19 cellular contexts compared by ENCODE assay signal in genomic region chrX:6187256-6187655, GRCh38. TPM values are rescaled to one million over a fixed set of nuclear protein-coding genes. Genes with fewer than 3 reads are reported as not detected.
A peak's percentile ranks its signal among the peaks of the same experiment; 100 is the strongest.
DNase-seq lines count a peak whose midpoint lies in the region; ATAC-seq and TF ChIP-seq lines count a peak whose summit lies in the region.
"Had no signal": no experiment of that assay in that cellular context is flagged by ENCODE, and none has a peak within 500 bp of the region (broad histone marks: within the 10 kb centered on the region; RNA-seq: fewer than 3 reads in every experiment).

No MANE protein-coding gene starts in this region.

- TF ChIP-seq CTCF in breast epithelium (IDR thresholded peaks at IDR 0.05) = no peak

- H3K27me3 ChIP-seq in breast epithelium (no peaks in the 10 kb centered on the region), Karpas-422 (ENCODE audit: low read length) (no peaks in the 10 kb centered on the region), neuronal stem cell (ENCODE audit: control insufficient read depth in 3 of 3, insufficient read depth in 3 of 3, low read depth in 1 of 3, low read length in 3 of 3) (no peaks in the 10 kb centered on the region)

- no peaks in the 10 kb centered on the region for H3K27me3 Mint-ChIP-seq in activated naive CD8-positive, alpha-beta T cell treated with anti-CD3 and anti-CD28 coated beads for 36 hours
- H3K27me3 Mint-ChIP-seq: CD4-positive, alpha-beta memory T cell had no signal

- no CpG with 5 or more reads among the region's 28 CpGs for WGBS in neuronal stem cell (ENCODE audit: extremely low coverage in 2 of 2, insufficient read length in 2 of 2, insufficient replicate concordance in 1 of 2), 2 donors

- H3K4me2 ChIP-seq in Karpas-422 (ENCODE audit: low read depth, low read length, poor library complexity, severe bottlenecking) (peak overlapping the region; percentile 58), neuronal stem cell (ENCODE audit: insufficient read depth, low read length, poor library complexity, severe bottlenecking) (no peak overlapping the region)
- H3K4me2 ChIP-seq: A549 had no signal

- no peak overlapping the region for H2BK120ac ChIP-seq in neuronal stem cell (ENCODE audit: low read depth, low read length)

- H3K4me3 Mint-ChIP-seq in activated naive CD8-positive, alpha-beta T cell treated with anti-CD3 and anti-CD28 coated beads for 36 hours = no peak overlapping the region
- H3K4me3 Mint-ChIP-seq: CD14-positive monocyte; CD4-positive, alpha-beta memory T cell had no signal

- peaks cover 100% of the 10 kb centered on the region for H3K79me2 ChIP-seq in Karpas-422 (ENCODE audit: low read length)

- no peak for ATAC-seq in GM19397 (IDR thresholded peaks at IDR 0.05; ENCODE audit: unreplicated experiment)
- ATAC-seq: A549, GM12878 had no signal

- H2AFZ ChIP-seq in Karpas-422 (ENCODE audit: low read length) (no peak overlapping the region), neuronal stem cell (ENCODE audit: low read length) (no peak overlapping the region)

- H3K9me3 ChIP-seq in breast epithelium = no peaks in the 10 kb centered on the region
- H3K9me3 ChIP-seq in Karpas-422 (ENCODE audit: low read length) = no peaks in the 10 kb centered on the region
- H3K9me3 ChIP-seq in neuronal stem cell (replicated peaks in 1 of 2; ENCODE audit: control insufficient read depth in 2 of 2, insufficient read depth in 1 of 2, low read depth in 1 of 2, low read length in 2 of 2) = peaks cover 0 to 1% of the 10 kb centered on the region in 2 donors
- H3K9me3 ChIP-seq: A549, HAP-1 had no signal

- no peak overlapping the region for H3K23ac ChIP-seq in neuronal stem cell (ENCODE audit: low read depth, low read length, poor library complexity)

- H4K20me1 ChIP-seq in Karpas-422 (ENCODE audit: insufficient read depth, low read depth, low read length) = peaks cover 70% of the 10 kb centered on the region

- no peak overlapping the region for H3K4me3 ChIP-seq in breast epithelium
- no peak overlapping the region for H3K4me3 ChIP-seq in Karpas-422 (ENCODE audit: low read length)
- H3K4me3 ChIP-seq in neuronal stem cell (ENCODE audit: low read length in 2 of 2) = no peak overlapping the region
- H3K4me3 ChIP-seq: A549, GM12878, HAP-1 had no signal

- TF ChIP-seq POLR2A in breast epithelium (IDR thresholded peaks at IDR 0.05) = no peak

- no peak overlapping the region for H2BK5ac ChIP-seq in neuronal stem cell (ENCODE audit: low read length)

- H3K4me1 ChIP-seq in breast epithelium (no peaks in the 10 kb centered on the region), Karpas-422 (ENCODE audit: low read length) (peaks cover 97% of the 10 kb centered on the region), neuronal stem cell (ENCODE audit: control insufficient read depth in 2 of 2, insufficient read depth in 1 of 2, low read depth in 1 of 2, low read length in 2 of 2) (peaks cover 0 to 2% of the 10 kb centered on the region in 2 donors)
- H3K4me1 ChIP-seq: A549, HAP-1 had no signal

- H2AK5ac ChIP-seq in neuronal stem cell (ENCODE audit: low read depth, low read length) = no peak overlapping the region

- no peak overlapping the region for H4K8ac ChIP-seq in neuronal stem cell (ENCODE audit: low read depth, low read length)

- H3K27ac Mint-ChIP-seq in activated naive CD8-positive, alpha-beta T cell treated with anti-CD3 and anti-CD28 coated beads for 36 hours = no peak overlapping the region
- H3K27ac Mint-ChIP-seq: CD14-positive monocyte; CD4-positive, alpha-beta memory T cell had no signal

- H3K9ac ChIP-seq in Karpas-422 (ENCODE audit: low read length) (no peak overlapping the region), neuronal stem cell (ENCODE audit: low read depth, low read length, poor library complexity) (no peak overlapping the region)

- no peak overlapping the region for H2BK15ac ChIP-seq in neuronal stem cell (ENCODE audit: low read length)

- no peaks in the 10 kb centered on the region for H3K4me1 Mint-ChIP-seq in activated naive CD8-positive, alpha-beta T cell treated with anti-CD3 and anti-CD28 coated beads for 36 hours
- H3K4me1 Mint-ChIP-seq: CD14-positive monocyte; CD4-positive, alpha-beta memory T cell had no signal

- no peaks in the 10 kb centered on the region for H3K36me3 ChIP-seq in breast epithelium
- H3K36me3 ChIP-seq in Karpas-422 (ENCODE audit: insufficient read depth, low read length) = peaks cover 33% of the 10 kb centered on the region
- peaks cover 0 to 3% of the 10 kb centered on the region in 2 donors for H3K36me3 ChIP-seq in neuronal stem cell (replicated peaks in 1 of 2; ENCODE audit: control insufficient read depth in 2 of 2, insufficient read depth in 2 of 2, low read length in 2 of 2)
- H3K36me3 ChIP-seq: HAP-1 had no signal

- no peaks in the 10 kb centered on the region for H3K9me3 Mint-ChIP-seq in activated naive CD8-positive, alpha-beta T cell treated with anti-CD3 and anti-CD28 coated beads for 36 hours

- no peak overlapping the region for H2BK12ac ChIP-seq in neuronal stem cell (ENCODE audit: low read length)

- H3K27ac ChIP-seq in breast epithelium = no peak overlapping the region
- H3K27ac ChIP-seq in Karpas-422 (ENCODE audit: low read length) = peak overlapping the region; percentile 83
- H3K27ac ChIP-seq in neuronal stem cell (replicated peaks; ENCODE audit: low read length) = no peak overlapping the region
- H3K27ac ChIP-seq: 22Rv1, A549 had no signal

- no peaks in the 10 kb centered on the region for H3K9me2 ChIP-seq in Karpas-422 (replicated peaks; ENCODE audit: insufficient read depth, low read length)

- no peaks in the 10 kb centered on the region for H3K36me3 Mint-ChIP-seq in activated naive CD8-positive, alpha-beta T cell treated with anti-CD3 and anti-CD28 coated beads for 36 hours
- H3K36me3 Mint-ChIP-seq: CD14-positive monocyte; CD4-positive, alpha-beta memory T cell had no signal

- no peak overlapping the region for H3K4ac ChIP-seq in neuronal stem cell (ENCODE audit: low read length)

- in situ Hi-C loops in T47D (cut with HindIII; ENCODE audit: low pct_unique_long_range_greater_than_20kb, low sequenced_read_pairs) = no loop called here

- H3K18ac ChIP-seq in neuronal stem cell (ENCODE audit: low read length) = peak overlapping the region; percentile 64

- H4K91ac ChIP-seq in neuronal stem cell (ENCODE audit: low read depth, low read length, poor library complexity) = no peak overlapping the region

- no peak overlapping the region for H3K14ac ChIP-seq in neuronal stem cell (ENCODE audit: low read length)

- intact Hi-C loops in breast epithelium (cut with DNase I; ENCODE audit: low total_unique reads) = no loop called here

- peaks cover 2% of the 10 kb centered on the region for H3K79me1 ChIP-seq in neuronal stem cell (ENCODE audit: low read depth, low read length)

- peak; percentile 7 to 70 for DNase-seq in T47D (ENCODE audit: low read depth in 1 of 2, low spot score in 1 of 2)
- DNase-seq in breast epithelium (ENCODE audit: low spot score in 2 of 2) = no peak
- no peak for DNase-seq in Karpas-422
- no peak for DNase-seq in neuronal stem cell (ENCODE audit: low spot score)
- no peak for DNase-seq in OCI-M2 (lab: John Stamatoyannopoulos, UW; ENCODE audit: unreplicated experiment)
- DNase-seq in activated naive CD8-positive, alpha-beta T cell treated with anti-CD3 and anti-CD28 coated beads for 36 hours = no peak
- DNase-seq: AML-193; CD4-positive, alpha-beta memory T cell; DMS153; DMS79 treated with DMSO at 0.1 percent for 48 hours; EL had no signal

RNA-seq across cellular contexts. Expression of gene NLGN4X, which starts 41.4 kb away (rescaled TPM):
- 1 to 10 TPM in 2 of 3 donors, under 1 TPM in 1; 0.64 to 8.6 (median 2.0) TPM for total RNA-seq in breast epithelium
- total RNA-seq in Karpas-422 (2014; rRNA removed; shearing (Covaris generic); ENCODE audit: low replicate concordance) = 96.9 and 183 TPM in 2 replicates
- polyA plus RNA-seq in neuronal stem cell (2013, experiment 1 of 2) = 13.6 TPM
- 14.0 TPM for polyA plus RNA-seq in neuronal stem cell (2013, experiment 2 of 2)
- not detected for total RNA-seq in activated naive CD8-positive, alpha-beta T cell treated with anti-CD3 and anti-CD28 coated beads for 36 hours
- total RNA-seq: CD4-positive, alpha-beta memory T cell; G401; HT-29 had no signal
- polyA plus RNA-seq: CD14-positive monocyte had no signal

Comparison
In these comparisons a context has a peak if more than half of its experiments do, and no peak if none do; other contexts are left out.
1. DNase-seq: peak in T47D (2 of 2); none in breast epithelium (0 of 2), Karpas-422 (single experiment), neuronal stem cell (single experiment), OCI-M2 (single experiment) and activated naive CD8-positive, alpha-beta T cell treated with anti-CD3 and anti-CD28 coated beads for 36 hours (single experiment).
2. RNA of gene NLGN4X, which starts 41.4 kb away (total RNA-seq): 96.9 to 183 TPM in Karpas-422; 0.64 to 8.6 TPM in breast epithelium and not detected in activated naive CD8-positive, alpha-beta T cell treated with anti-CD3 and anti-CD28 coated beads for 36 hours; every median in the first group is over 10 times any median in the second.